12 cellular contexts compared by ENCODE assay signal in the genomic region with DNA sequence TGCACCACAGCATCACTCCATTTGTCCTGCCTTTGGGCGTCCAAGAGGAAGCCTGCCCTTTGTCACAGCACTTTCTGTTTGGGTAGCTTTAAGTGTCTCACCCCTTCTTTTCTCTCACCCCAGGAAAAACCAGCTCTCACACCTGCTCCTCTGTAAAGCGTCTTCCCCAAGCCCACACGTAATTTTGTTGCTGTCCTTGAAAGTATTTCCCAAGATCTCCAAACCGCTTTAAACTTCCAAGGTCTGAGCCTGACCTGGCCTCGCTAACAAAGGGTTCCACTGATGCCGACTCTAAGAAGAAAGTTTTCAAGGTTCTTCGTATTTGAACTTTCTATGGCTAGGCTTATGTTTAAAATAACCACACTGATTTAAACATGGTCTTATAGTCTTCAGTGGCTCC. TPM values are rescaled to one million over a fixed set of nuclear protein-coding genes. Genes with fewer than 3 reads are reported as not detected.
DNase-seq lines count a peak whose midpoint lies in the region; ATAC-seq and TF ChIP-seq lines count a peak whose summit lies in the region.
"Had no signal": no experiment of that assay in that cellular context is flagged by ENCODE, and none has a peak within 500 bp of the region (broad histone marks: within the 10 kb centered on the region; RNA-seq: fewer than 3 reads in every experiment).

No MANE protein-coding gene starts in this region.

- H3K4me1 ChIP-seq in left lung (peaks cover 19 to 94% of the 10 kb centered on the region in 2 donors), spleen (peaks cover 32 to 97% (median 77%) of the 10 kb centered on the region in 6 donors)

- H3K4me3 ChIP-seq in HL-60 (replicated peaks; ENCODE audit: insufficient read depth, low read length): no peak overlapping the region
- H3K4me3 ChIP-seq in left lung: no peak overlapping the region
- peak overlapping the region in 1 of 8 donors; percentile 52 for H3K4me3 ChIP-seq in spleen
- H3K4me3 ChIP-seq in lower leg skin (ENCODE audit: low read depth, poor library complexity, severe bottlenecking): no peak overlapping the region

- WGBS in spleen, 5 donors: 52 to 75% (median 65%) methylated on average over 7 of the region's 7 CpGs
- WGBS in lower leg skin, 2 donors: 92 to 97% methylated on average over 7 of the region's 7 CpGs

- H3K27ac ChIP-seq in HL-60 (replicated peaks) (peak overlapping the region; percentile 69), left lung (peak overlapping the region; percentile 83 to 90), spleen (peak overlapping the region; percentile 38 to 95 (median 90))
- H3K27ac ChIP-seq: WERI-Rb-1 had no signal

- peak in 1 of 2 experiments; percentile 25 for DNase-seq in HL-60 (ENCODE audit: low read depth in 1 of 2, low spot score in 1 of 2)
- DNase-seq in activated T-helper 2 cell treated with anti-CD3 and anti-CD28 coated beads, Interferon-gamma antibody, Interleukin-2, Interleukin-4, amounts not matched to agents 10 μg/mL and 5 μg/mL and 100 μg/mL, durations not matched to agents 14 hours and 24 hours and 36 hours (ENCODE audit: low spot score): no peak
- DNase-seq in left lung: no peak
- no peak for DNase-seq in spleen
- DNase-seq in lower leg skin (ENCODE audit: low spot score in 2 of 2): no peak
- DNase-seq: cortex of kidney; kidney glomerular epithelial cell; stimulated activated CD4-positive, alpha-beta T cell treated with anti-CD3 and anti-CD28 coated beads, Interleukin-2, amount 100 ng/mL, for 24 hours; stimulated activated naive B cell treated with anti-CD40 and anti-IgM and Interleukin-4, amounts not matched to agents 10 μg/mL and 1 μg/mL and 100 μg/mL, for 72 hours; WERI-Rb-1 had no signal

- H3K4me1 Mint-ChIP-seq in activated T-helper 2 cell treated with anti-CD3 and anti-CD28 coated beads, Interferon-gamma antibody, Interleukin-2, Interleukin-4, amounts not matched to agents 10 μg/mL and 5 μg/mL and 100 μg/mL, durations not matched to agents 14 hours and 24 hours and 36 hours (ENCODE audit: low read depth): peaks cover 43% of the 10 kb centered on the region

- no peaks in the 10 kb centered on the region for H3K36me3 ChIP-seq in left lung
- peaks cover 0 to 23% (median 0%) of the 10 kb centered on the region in 6 donors for H3K36me3 ChIP-seq in spleen

- intact Hi-C loops in activated T-helper 2 cell treated with anti-CD3 and anti-CD28 coated beads, Interferon-gamma antibody, Interleukin-2, Interleukin-4, amounts not matched to agents 10 μg/mL and 5 μg/mL and 100 μg/mL, durations not matched to agents 14 hours and 24 hours and 36 hours (cut with micrococcal nuclease): no loop called here
- intact Hi-C loops in left lung (cut with DNase I): no loop called here
- intact Hi-C loops in spleen (cut with DNase I; ENCODE audit: low total_unique reads): no loop called here
- intact Hi-C loops in lower leg skin (cut with DNase I; ENCODE audit: low total_unique reads): no loop called here

- H3K4me3 Mint-ChIP-seq in activated T-helper 2 cell treated with anti-CD3 and anti-CD28 coated beads, Interferon-gamma antibody, Interleukin-2, Interleukin-4, amounts not matched to agents 10 μg/mL and 5 μg/mL and 100 μg/mL, durations not matched to agents 14 hours and 24 hours and 36 hours (ENCODE audit: low read depth): peak overlapping the region; percentile 37
- H3K4me3 Mint-ChIP-seq: stimulated activated naive B cell treated with anti-CD40 and anti-IgM and Interleukin-4, amounts not matched to agents 10 μg/mL and 1 μg/mL and 100 μg/mL, for 72 hours had no signal

- H3K27me3 Mint-ChIP-seq in activated T-helper 2 cell treated with anti-CD3 and anti-CD28 coated beads, Interferon-gamma antibody, Interleukin-2, Interleukin-4, amounts not matched to agents 10 μg/mL and 5 μg/mL and 100 μg/mL, durations not matched to agents 14 hours and 24 hours and 36 hours (ENCODE audit: low read depth): no peaks in the 10 kb centered on the region
- H3K27me3 Mint-ChIP-seq: stimulated activated naive B cell treated with anti-CD40 and anti-IgM and Interleukin-4, amounts not matched to agents 10 μg/mL and 1 μg/mL and 100 μg/mL, for 72 hours had no signal

- ATAC-seq in left lung: no peak
- no peak for ATAC-seq in GM18498 (IDR thresholded peaks at IDR 0.05; ENCODE audit: unreplicated experiment)
- no peak for ATAC-seq in GM21526 (IDR thresholded peaks at IDR 0.05; ENCODE audit: low FRiP score, unreplicated experiment)
- ATAC-seq: stimulated activated naive B cell treated with anti-CD40 and anti-IgM and Interleukin-4, amounts not matched to agents 10 μg/mL and 1 μg/mL and 100 μg/mL, for 72 hours had no signal

- TF ChIP-seq CTCF in HL-60 (IDR thresholded peaks at IDR 0.05; ENCODE audit: insufficient read depth, low read length) (no peak), left lung (IDR thresholded peaks at IDR 0.05) (no peak), spleen (IDR thresholded peaks at IDR 0.05 in 8 of 11, conservative IDR thresholded peaks at IDR 0.05 in 3 of 11) (no peak), lower leg skin (IDR thresholded peaks at IDR 0.05) (no peak)

- H3K27ac Mint-ChIP-seq in activated T-helper 2 cell treated with anti-CD3 and anti-CD28 coated beads, Interferon-gamma antibody, Interleukin-2, Interleukin-4, amounts not matched to agents 10 μg/mL and 5 μg/mL and 100 μg/mL, durations not matched to agents 14 hours and 24 hours and 36 hours: no peak overlapping the region

- no peaks in the 10 kb centered on the region for H3K9me3 ChIP-seq in left lung
- H3K9me3 ChIP-seq in spleen: no peaks in the 10 kb centered on the region

- H3K27me3 ChIP-seq in HL-60 (ENCODE audit: insufficient read depth, poor library complexity, severe bottlenecking) (no peaks in the 10 kb centered on the region), left lung (no peaks in the 10 kb centered on the region), spleen (replicated peaks in 1 of 7) (no peaks in the 10 kb centered on the region)

- no peaks in the 10 kb centered on the region for H3K9me3 Mint-ChIP-seq in activated T-helper 2 cell treated with anti-CD3 and anti-CD28 coated beads, Interferon-gamma antibody, Interleukin-2, Interleukin-4, amounts not matched to agents 10 μg/mL and 5 μg/mL and 100 μg/mL, durations not matched to agents 14 hours and 24 hours and 36 hours
- H3K9me3 Mint-ChIP-seq: stimulated activated naive B cell treated with anti-CD40 and anti-IgM and Interleukin-4, amounts not matched to agents 10 μg/mL and 1 μg/mL and 100 μg/mL, for 72 hours had no signal

- peaks cover 25% of the 10 kb centered on the region for H3K36me3 Mint-ChIP-seq in activated T-helper 2 cell treated with anti-CD3 and anti-CD28 coated beads, Interferon-gamma antibody, Interleukin-2, Interleukin-4, amounts not matched to agents 10 μg/mL and 5 μg/mL and 100 μg/mL, durations not matched to agents 14 hours and 24 hours and 36 hours (ENCODE audit: low read depth)

- no peak for TF ChIP-seq POLR2A in spleen (IDR thresholded peaks at IDR 0.05)
- no peak for TF ChIP-seq POLR2A in lower leg skin (IDR thresholded peaks at IDR 0.05)

RNA-seq across cellular contexts. Expression of a gene that starts 5.3 kb away (rescaled TPM):
- total RNA-seq in activated T-helper 2 cell treated with anti-CD3 and anti-CD28 coated beads, Interferon-gamma antibody, Interleukin-2, Interleukin-4, amounts not matched to agents 10 μg/mL and 5 μg/mL and 100 μg/mL, durations not matched to agents 14 hours and 24 hours and 36 hours: 57.2 and 59.3 TPM in 2 replicates
- total RNA-seq in left lung: 100 to 1,000 TPM; 214 to 231 TPM
- total RNA-seq in spleen: 100 to 1,000 TPM in 5 of 7 donors, 10 to 100 TPM in 2; 83.9 to 158 (median 123) TPM
- 1 to 10 TPM; 2.1 to 8.2 (median 3.2) TPM for polyA plus RNA-seq in spleen
- 10 to 100 TPM; 21.5 to 57.3 (median 38.5) TPM for total RNA-seq in lower leg skin
